Comparison of ENCODE assay signal across 40 cellular contexts in the genomic region with DNA sequence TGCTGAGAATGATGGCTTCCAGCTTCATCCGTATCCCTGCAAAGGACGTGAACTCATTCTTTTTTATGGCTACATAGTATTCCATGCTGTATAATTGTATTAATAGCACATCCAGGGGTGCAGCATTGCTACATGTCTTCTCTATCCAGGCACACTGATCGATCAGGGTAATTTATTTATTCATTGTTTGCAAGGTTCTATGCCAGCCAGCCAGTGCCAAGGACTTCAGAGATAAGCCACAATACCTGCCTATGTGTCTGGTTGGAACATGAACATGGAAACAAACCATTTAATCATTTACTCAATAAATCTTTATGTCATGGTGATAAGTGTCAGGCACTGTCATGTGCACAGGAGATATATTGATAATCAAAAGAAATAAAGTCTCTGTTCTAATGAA. TPM values are rescaled to one million over a fixed set of nuclear protein-coding genes. Genes with fewer than 3 reads are reported as not detected.
"Had no signal": no experiment of that assay in that cellular context is flagged by ENCODE, and none has a peak within 500 bp of the region (broad histone marks: within the 10 kb centered on the region; RNA-seq: fewer than 3 reads in every experiment).

No MANE protein-coding gene starts in this region.

- H3K9me3 ChIP-seq: MG63 had no signal

- H3K36me3 ChIP-seq: MG63 had no signal

- H3K4me3 ChIP-seq: MG63 had no signal

- DNase-seq: Karpas-422, Kasumi-1, MG63, MM.1S, MV-4-11, NCI-H1048, NCI-H1092, NCI-H1092 treated with DMSO at 0.1 percent for 48 hours, NCI-H1105, NCI-H1105 treated with DMSO at 0.1 percent for 48 hours, NCI-H1417, NCI-H1417 treated with DMSO at 0.1 percent for 48 hours, NCI-H1436, NCI-H1436 treated with DMSO at 0.1 percent for 48 hours, NCI-H146, NCI-H1694, NCI-H1694 treated with DMSO at 0.1 percent for 48 hours, NCI-H187, NCI-H187 treated with DMSO at 0.1 percent for 48 hours, NCI-H1930, NCI-H2029, NCI-H2029 treated with DMSO at 0.1 percent for 48 hours, NCI-H2081, NCI-H2081 treated with DMSO at 0.1 percent for 48 hours, NCI-H2107, NCI-H2171, NCI-H2171 treated with DMSO at 0.1 percent for 48 hours, NCI-H2227 treated with DMSO at 0.1 percent for 48 hours, NCI-H226, NCI-H345, NCI-H446, NCI-H446 treated with DMSO at 0.1 percent for 48 hours, NCI-H510A, NCI-H510A treated with DMSO at 0.1 percent for 48 hours, NCI-H524 had no signal

- H3K27ac ChIP-seq: KMS-11 had no signal

RNA-seq across cellular contexts. Expression of gene OR2B3, which starts 5.8 kb away (rescaled TPM):
- total RNA-seq: LHCN-M2, M059J, MCF 10A, NCI-H460 had no signal

RNA-seq across cellular contexts. Expression of gene OR2J1, which starts 6.3 kb away (rescaled TPM):
- total RNA-seq: LHCN-M2, M059J, MCF 10A, NCI-H460 had no signal

RNA-seq across cellular contexts. Expression of gene OR2J3, which starts 14.9 kb away (rescaled TPM):
- total RNA-seq: LHCN-M2, M059J, MCF 10A, NCI-H460 had no signal

RNA-seq across cellular contexts. Expression of gene OR2W1, which starts 48.0 kb away (rescaled TPM):
- total RNA-seq: LHCN-M2, M059J, MCF 10A, NCI-H460 had no signal
